ENCODE assay signal across 2 cellular contexts in genomic region chr1:165376041-165376810, GRCh38.
TF ChIP-seq lines count a peak whose summit lies in the region.

No MANE protein-coding gene starts in this region.

TF ChIP-seq in liver, 16 proteins besides CTCF, POLR2A, EP300 and RAD21:
- TF ChIP-seq ATF3 (IDR thresholded peaks at IDR 0.05) (no peak), FOXA2 (IDR thresholded peaks at IDR 0.05) (no peak), NR2F2 (IDR thresholded peaks at IDR 0.05) (peak; percentile 43), FOXA1 (IDR thresholded peaks at IDR 0.05) (no peak)

TF ChIP-seq in HepG2, 621 proteins besides CTCF, POLR2A, EP300 and RAD21:
- TF ChIP-seq RFX1 (IDR thresholded peaks at IDR 0.05) (no peak), GZF1 (CRISPR knock-in tag; IDR thresholded peaks at IDR 0.05) (no peak), SOX5 (CRISPR knock-in tag; IDR thresholded peaks at IDR 0.05; ENCODE audit: borderline replicate concordance) (no peak), ZNF510 (CRISPR knock-in tag; IDR thresholded peaks at IDR 0.05; ENCODE audit: low read depth) (no peak), ZNF761 (CRISPR knock-in tag; conservative IDR thresholded peaks at IDR 0.05) (no peak), RERE (CRISPR knock-in tag; IDR thresholded peaks at IDR 0.05; ENCODE audit: low read depth) (no peak), ZNF564 (CRISPR knock-in tag; IDR thresholded peaks at IDR 0.05) (no peak)
